Comparison of ENCODE assay signal across 8 cellular contexts in genomic region chr17:19507673-19508326, GRCh38. TPM values are rescaled to one million over a fixed set of nuclear protein-coding genes. Genes with fewer than 3 reads are reported as not detected.
DNase-seq lines count a peak whose midpoint lies in the region; ATAC-seq lines count a peak whose summit lies in the region.

No MANE protein-coding gene starts in this region.

- peak; percentile 71 for ATAC-seq in GM19023 (IDR thresholded peaks at IDR 0.05; ENCODE audit: unreplicated experiment)
- peak; percentile 64 for ATAC-seq in HG03520 (IDR thresholded peaks at IDR 0.05; ENCODE audit: unreplicated experiment)

- no peaks in the 10 kb centered on the region for H3K9me3 ChIP-seq in effector memory CD4-positive, alpha-beta T cell (ENCODE audit: control insufficient read depth, low read length)

- no peaks in the 10 kb centered on the region for H3K36me3 ChIP-seq in effector memory CD4-positive, alpha-beta T cell (ENCODE audit: control insufficient read depth, insufficient read depth, low read length)

- DNase-seq in AG08395 (ENCODE audit: low spot score) (peak; percentile 91), NCI-H774 (lab: John Stamatoyannopoulos, UW) (peak; percentile 46), lung microvascular endothelial cell (ENCODE audit: low read depth in 2 of 2) (peak; percentile 92)
- peak; percentile 65 to 72 for DNase-seq in activated CD8-positive, alpha-beta memory T cell treated with anti-CD3 and anti-CD28 coated beads for 4 hours (ENCODE audit: low read depth in 2 of 2)
- DNase-seq in effector memory CD4-positive, alpha-beta T cell: peak; percentile 77 to 85 (median 77)
- peak; percentile 69 to 74 (median 74) for DNase-seq in stimulated activated CD4-positive, alpha-beta T cell treated with anti-CD3 and anti-CD28 coated beads, TNF-alpha, amount 100 ng/mL, for 24 hours (ENCODE audit: low read depth in 3 of 3)

- peak overlapping the region; percentile 58 for H3K27ac ChIP-seq in effector memory CD4-positive, alpha-beta T cell (ENCODE audit: insufficient read depth, low read length, poor library complexity, severe bottlenecking)

- H3K4me1 ChIP-seq in effector memory CD4-positive, alpha-beta T cell (ENCODE audit: control insufficient read depth, insufficient read depth, low read length, poor library complexity, severe bottlenecking): no peaks in the 10 kb centered on the region

- peak overlapping the region; percentile 89 for H3K4me3 ChIP-seq in effector memory CD4-positive, alpha-beta T cell (ENCODE audit: insufficient read depth, low read depth, low read length, poor library complexity, severe bottlenecking)

- H3K27me3 ChIP-seq in effector memory CD4-positive, alpha-beta T cell (replicated peaks; ENCODE audit: control insufficient read depth, insufficient read depth, low read length, poor library complexity, severe bottlenecking): no peaks in the 10 kb centered on the region

RNA-seq across cellular contexts. Expression of gene SLC47A1, which starts 25.9 kb away (rescaled TPM):
- total RNA-seq in lung microvascular endothelial cell: 0.22 and 0.40 TPM in 2 replicates

Comparison
In these comparisons a context has a peak if more than half of its experiments do, and no peak if none do; other contexts are left out.
1. Peak in every context shown above with its lines: DNase-seq, ATAC-seq, H3K4me3 ChIP-seq and H3K27ac ChIP-seq.